In the genomic region with DNA sequence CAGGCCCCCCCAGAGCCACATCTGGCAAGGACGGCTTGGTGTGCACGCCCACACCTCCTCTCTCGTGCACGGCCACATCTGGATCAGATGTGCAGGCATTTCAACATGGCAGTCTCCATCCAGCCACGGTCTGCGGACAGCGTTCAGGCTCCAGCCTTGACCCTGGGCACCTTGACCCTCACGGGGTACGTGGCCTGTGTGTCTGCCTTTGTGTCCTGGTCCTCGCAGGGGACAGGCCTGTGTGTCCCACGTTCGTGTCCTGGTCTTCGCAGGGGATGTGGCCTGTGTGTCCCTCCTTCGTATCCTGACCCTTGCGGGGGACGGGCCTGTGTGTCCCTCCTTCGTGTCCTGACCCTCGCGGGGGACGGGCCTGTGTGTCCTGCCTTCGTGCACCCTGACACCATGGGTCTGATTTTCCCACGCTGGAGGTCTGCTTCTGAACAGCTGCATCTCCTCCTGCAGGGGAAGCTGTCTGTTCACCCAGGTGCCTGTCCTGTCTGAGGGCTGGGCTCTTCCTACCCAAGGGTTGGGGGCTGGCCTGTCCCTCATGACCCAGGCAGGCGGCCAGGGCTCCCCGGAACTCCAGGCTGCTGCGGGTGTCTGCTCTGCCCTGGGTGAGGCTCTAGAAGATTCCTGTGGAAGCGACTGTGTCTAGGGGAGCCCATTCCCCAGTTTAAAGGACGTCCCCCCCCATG, we compare ENCODE assay signal across 8 cellular contexts. TPM values are rescaled to one million over a fixed set of nuclear protein-coding genes. Genes with fewer than 3 reads are reported as not detected.
A peak's percentile ranks its signal among the peaks of the same experiment; 100 is the strongest.
DNase-seq lines count a peak whose midpoint lies in the region; ATAC-seq and TF ChIP-seq lines count a peak whose summit lies in the region.

No MANE protein-coding gene starts in this region.

- no peaks in the 10 kb centered on the region for H3K9me3 Mint-ChIP-seq in central memory CD8-positive, alpha-beta T cell

- intact Hi-C loops in colonic mucosa (cut with DNase I): no loop called here

- peak overlapping the region in 1 of 2 donors; percentile 34 for H3K9ac ChIP-seq in colonic mucosa (ENCODE audit: low read depth in 2 of 2, low read length in 2 of 2)

- peak overlapping the region; percentile 45 for H3K4me3 Mint-ChIP-seq in central memory CD8-positive, alpha-beta T cell

- TF ChIP-seq CTCF in upper lobe of left lung (IDR thresholded peaks at IDR 0.05) (no peak), colonic mucosa (IDR thresholded peaks at IDR 0.05) (no peak)

- H3K4me1 ChIP-seq in mesodermal cell (ENCODE audit: control insufficient read depth, insufficient read depth, low read length, poor library complexity, severe bottlenecking) (peaks cover 56% of the 10 kb centered on the region), upper lobe of left lung (peaks cover 10 to 26% (median 15%) of the 10 kb centered on the region in 4 donors), colonic mucosa (no peaks in the 10 kb centered on the region)

- TF ChIP-seq POLR2A in upper lobe of left lung (IDR thresholded peaks at IDR 0.05): no peak

- TF ChIP-seq EP300 in upper lobe of left lung (IDR thresholded peaks at IDR 0.05): no peak

- peaks cover 70% of the 10 kb centered on the region for H3K4me1 Mint-ChIP-seq in central memory CD8-positive, alpha-beta T cell

- peak; percentile 59 for DNase-seq in activated effector memory CD4-positive, alpha-beta T cell treated with anti-CD3 and anti-CD28 coated beads, Interleukin-2, amount 50 U/mL, for 16 hours
- no peak for DNase-seq in activated effector memory CD4-positive, alpha-beta T cell treated with Interleukin-2 at 50 U/mL for 16 hours
- DNase-seq in central memory CD8-positive, alpha-beta T cell (ENCODE audit: low spot score in 2 of 2): no peak
- DNase-seq in upper lobe of left lung: peak; percentile 19 to 59
- DNase-seq in colonic mucosa: no peak

- no peak for ATAC-seq in central memory CD8-positive, alpha-beta T cell (replicated peaks; ENCODE audit: extremely low read depth, poor library complexity, severe bottlenecking)
- ATAC-seq in upper lobe of left lung (ENCODE audit: low FRiP score in 2 of 2): no peak
- no peak for ATAC-seq in GM19035 (IDR thresholded peaks at IDR 0.05; ENCODE audit: unreplicated experiment)
- ATAC-seq in GM18907 (IDR thresholded peaks at IDR 0.05; ENCODE audit: unreplicated experiment): no peak

- no peaks in the 10 kb centered on the region for H3K27me3 Mint-ChIP-seq in central memory CD8-positive, alpha-beta T cell

- no peaks in the 10 kb centered on the region for H3K27me3 ChIP-seq in upper lobe of left lung
- H3K27me3 ChIP-seq in colonic mucosa: no peaks in the 10 kb centered on the region

- H3K27ac ChIP-seq in mesodermal cell (ENCODE audit: low read depth, low read length, severe bottlenecking): peak overlapping the region; percentile 64
- H3K27ac ChIP-seq in upper lobe of left lung: peak overlapping the region in 1 of 4 donors; percentile 26
- H3K27ac ChIP-seq in colonic mucosa: no peak overlapping the region

- H3K9me3 ChIP-seq in mesodermal cell (ENCODE audit: control insufficient read depth, low read length) (no peaks in the 10 kb centered on the region), upper lobe of left lung (no peaks in the 10 kb centered on the region), colonic mucosa (no peaks in the 10 kb centered on the region)

- H3K4me3 ChIP-seq in mesodermal cell (ENCODE audit: extremely low read depth, insufficient read depth, low read length, poor library complexity, severe bottlenecking): no peak overlapping the region
- no peak overlapping the region for H3K4me3 ChIP-seq in upper lobe of left lung
- H3K4me3 ChIP-seq in colonic mucosa: no peak overlapping the region

- H3K36me3 ChIP-seq in mesodermal cell (ENCODE audit: control insufficient read depth, insufficient read depth, low read length): peaks cover 20% of the 10 kb centered on the region
- no peaks in the 10 kb centered on the region for H3K36me3 ChIP-seq in upper lobe of left lung
- no peaks in the 10 kb centered on the region for H3K36me3 ChIP-seq in colonic mucosa

- H3K27ac Mint-ChIP-seq in central memory CD8-positive, alpha-beta T cell (ENCODE audit: low read depth): peak overlapping the region; percentile 97

- 94% methylated on average over 22 to 26 of the region's 27 CpGs for WGBS in mesodermal cell (ENCODE audit: insufficient coverage in 2 of 2), 2 experiments
- WGBS in upper lobe of left lung, 2 donors: 84 to 87% methylated on average over 24 to 27 of the region's 27 CpGs

- peaks cover 53% of the 10 kb centered on the region for H3K36me3 Mint-ChIP-seq in central memory CD8-positive, alpha-beta T cell (ENCODE audit: insufficient read depth)

RNA-seq across cellular contexts. Expression of a gene that starts 25.3 kb away (rescaled TPM):
- 52.2 TPM for polyA plus RNA-seq in mesodermal cell (2013, experiment 1 of 2)
- 45.1 TPM for polyA plus RNA-seq in mesodermal cell (2013, experiment 2 of 2)
- total RNA-seq in upper lobe of left lung (10 to 100 TPM; 11.4 to 52.4 (median 18.4) TPM), colonic mucosa (1 to 10 TPM; 4.4 to 7.2 TPM)

Comparison
In these comparisons a context has a peak if more than half of its experiments do, and no peak if none do; other contexts are left out.
1. DNase-seq: peak in activated effector memory CD4-positive, alpha-beta T cell treated with anti-CD3 and anti-CD28 coated beads, Interleukin-2, amount 50 U/mL, for 16 hours (single experiment) and upper lobe of left lung (2 of 2); none in activated effector memory CD4-positive, alpha-beta T cell treated with Interleukin-2 at 50 U/mL for 16 hours (single experiment), central memory CD8-positive, alpha-beta T cell (0 of 2) and colonic mucosa (single experiment).